Comparison of ENCODE assay signal across 11 cellular contexts in genomic region chr4:576991-577498, GRCh38. TPM values are rescaled to one million over a fixed set of nuclear protein-coding genes. Genes with fewer than 3 reads are reported as not detected.
DNase-seq lines count a peak whose midpoint lies in the region; ATAC-seq and TF ChIP-seq lines count a peak whose summit lies in the region.
"Had no signal": no experiment of that assay in that cellular context is flagged by ENCODE, and none has a peak within 500 bp of the region (broad histone marks: within the 10 kb centered on the region; RNA-seq: fewer than 3 reads in every experiment).

No MANE protein-coding gene starts in this region.

- peak overlapping the region; percentile 72 for H3K27ac ChIP-seq in cingulate gyrus (ENCODE audit: low read depth, low read length)
- no peak overlapping the region for H3K27ac ChIP-seq in neuronal stem cell (replicated peaks; ENCODE audit: low read length)
- H3K27ac ChIP-seq in ovary = no peak overlapping the region
- H3K27ac ChIP-seq: testis had no signal

- H2AFZ ChIP-seq in neuronal stem cell (ENCODE audit: low read length) = peak overlapping the region; percentile 93

- no peak overlapping the region for H3K4ac ChIP-seq in neuronal stem cell (ENCODE audit: low read length)

- POLR2A ChIA-PET in HEK293T (lab: Yijun Ruan, JAX) = interaction anchor here (0.6 to 3.2 kb wide), 6 partner anchors 10 to 104 kb away, joined by 3 to 11 read pairs (median 3); partner anchors contain the start of genes ATP5ME and MYL5

- TF ChIP-seq POLR2A in ovary (IDR thresholded peaks at IDR 0.05) = no peak

- peak overlapping the region; percentile 74 for H3K9ac ChIP-seq in neuronal stem cell (ENCODE audit: low read depth, low read length, poor library complexity)

- H3K4me1 ChIP-seq in neuronal stem cell (ENCODE audit: control insufficient read depth in 2 of 2, insufficient read depth in 1 of 2, low read depth in 1 of 2, low read length in 2 of 2) = peaks cover 12 to 13% of the 10 kb centered on the region in 2 donors
- peaks cover 1% of the 10 kb centered on the region for H3K4me1 ChIP-seq in ovary (ENCODE audit: insufficient read depth)
- H3K4me1 ChIP-seq: testis had no signal

- peak; percentile 38 for DNase-seq in NCI-H2171 treated with DMSO at 0.1 percent for 48 hours (lab: John Stamatoyannopoulos, UW)
- DNase-seq in NCI-H2171 (lab: John Stamatoyannopoulos, UW) = no peak
- DNase-seq in NCI-H146 (lab: John Stamatoyannopoulos, UW) = peak; percentile 34
- DNase-seq in neuronal stem cell (ENCODE audit: low spot score) = no peak
- no peak for DNase-seq in HEK293T (ENCODE audit: extremely low spot score)
- DNase-seq in ovary = no peak
- DNase-seq: ACHN, testis had no signal

- H3K4me2 ChIP-seq in neuronal stem cell (ENCODE audit: insufficient read depth, low read length, poor library complexity, severe bottlenecking) = peak overlapping the region; percentile 37

- no peak overlapping the region for H4K91ac ChIP-seq in neuronal stem cell (ENCODE audit: low read depth, low read length, poor library complexity)

- H3K79me1 ChIP-seq in neuronal stem cell (ENCODE audit: low read depth, low read length) = no peaks in the 10 kb centered on the region

- H2BK5ac ChIP-seq in neuronal stem cell (ENCODE audit: low read length) = no peak overlapping the region

- H3K27me3 ChIP-seq in neuronal stem cell (ENCODE audit: control insufficient read depth in 3 of 3, insufficient read depth in 3 of 3, low read depth in 1 of 3, low read length in 3 of 3) = peaks cover 41 to 77% (median 55%) of the 10 kb centered on the region in 3 experiments
- no peaks in the 10 kb centered on the region for H3K27me3 ChIP-seq in ovary
- H3K27me3 ChIP-seq: testis had no signal

- no peak for TF ChIP-seq CTCF in ovary (IDR thresholded peaks at IDR 0.05)

- intact Hi-C loops in ovary (cut with DNase I) = no loop called here

- no peak overlapping the region for H2AK5ac ChIP-seq in neuronal stem cell (ENCODE audit: low read depth, low read length)

- no peak for ATAC-seq in GM18873 (IDR thresholded peaks at IDR 0.05; ENCODE audit: low FRiP score, unreplicated experiment)

- no peak overlapping the region for H3K18ac ChIP-seq in neuronal stem cell (ENCODE audit: low read length)

- CTCF ChIA-PET in HEK293T (lab: Yijun Ruan, JAX) = no interaction called here

- H3K23ac ChIP-seq in neuronal stem cell (ENCODE audit: low read depth, low read length, poor library complexity) = no peak overlapping the region

- H3K36me3 ChIP-seq in neuronal stem cell (replicated peaks in 1 of 2; ENCODE audit: control insufficient read depth in 2 of 2, insufficient read depth in 2 of 2, low read length in 2 of 2) (no peaks in the 10 kb centered on the region), ovary (no peaks in the 10 kb centered on the region)

- peak overlapping the region; percentile 63 for H3K14ac ChIP-seq in neuronal stem cell (ENCODE audit: low read length)

- H3K4me3 ChIP-seq in neuronal stem cell (ENCODE audit: low read length in 2 of 2) = peak overlapping the region in 1 of 2 donors; percentile 53
- no peak overlapping the region for H3K4me3 ChIP-seq in ovary

- TF ChIP-seq EP300 in ovary (IDR thresholded peaks at IDR 0.05) = no peak

- no peak overlapping the region for H4K8ac ChIP-seq in neuronal stem cell (ENCODE audit: low read depth, low read length)

- H2BK12ac ChIP-seq in neuronal stem cell (ENCODE audit: low read length) = no peak overlapping the region

- H3K9me3 ChIP-seq in neuronal stem cell (replicated peaks in 1 of 2; ENCODE audit: control insufficient read depth in 2 of 2, insufficient read depth in 1 of 2, low read depth in 1 of 2, low read length in 2 of 2) (peaks cover 2 to 13% of the 10 kb centered on the region in 2 donors), ovary (peaks cover 0 to 2% of the 10 kb centered on the region in 2 donors)
- H3K9me3 ChIP-seq: testis had no signal

- H2BK120ac ChIP-seq in neuronal stem cell (ENCODE audit: low read depth, low read length) = no peak overlapping the region

- H2BK15ac ChIP-seq in neuronal stem cell (ENCODE audit: low read length) = no peak overlapping the region

- WGBS in neuronal stem cell (ENCODE audit: extremely low coverage in 2 of 2, insufficient read length in 2 of 2, insufficient replicate concordance in 1 of 2), 2 donors = no CpG with 5 or more reads among the region's 37 CpGs
- WGBS in ovary, 3 donors = 1% methylated on average over 35 to 37 of the region's 37 CpGs

TF ChIP-seq in HEK293T, 16 proteins besides CTCF, POLR2A, EP300 and RAD21:
- no peak for TF ChIP-seq ARNT (IDR thresholded peaks at IDR 0.05)
- no peak for TF ChIP-seq BHLHE40 (IDR thresholded peaks at IDR 0.05; ENCODE audit: borderline replicate concordance)
- no peak for TF ChIP-seq NFRKB (IDR thresholded peaks at IDR 0.05)
- TF ChIP-seq FOXM1 (IDR thresholded peaks at IDR 0.05; ENCODE audit: borderline replicate concordance) = no peak
- TF ChIP-seq TARDBP (IDR thresholded peaks at IDR 0.05) = no peak
- TF ChIP-seq ZNF384 (IDR thresholded peaks at IDR 0.05) = no peak
- no peak for TF ChIP-seq FOXA1 (IDR thresholded peaks at IDR 0.05)
- no peak for TF ChIP-seq L3MBTL2 (conservative IDR thresholded peaks at IDR 0.05)
- no peak for TF ChIP-seq SUZ12 (IDR thresholded peaks at IDR 0.05)
- no peak for TF ChIP-seq CTBP1 (IDR thresholded peaks at IDR 0.05; ENCODE audit: borderline replicate concordance)
- no peak for TF ChIP-seq ELF4 (IDR thresholded peaks at IDR 0.05)

RNA-seq across cellular contexts. Expression of gene TMEM271, which starts 0.9 kb away (rescaled TPM):
- polyA plus RNA-seq in neuronal stem cell (2013, experiment 1 of 2) = not detected
- not detected for polyA plus RNA-seq in neuronal stem cell (2013, experiment 2 of 2)
- not detected for total RNA-seq in ovary
- polyA plus RNA-seq in ovary = not detected
- total RNA-seq: glomerular endothelial cell had no signal

RNA-seq across cellular contexts. Expression of gene PDE6B, which starts 48.3 kb away (rescaled TPM):
- 9.5 TPM for polyA plus RNA-seq in neuronal stem cell (2013, experiment 1 of 2)
- 9.3 TPM for polyA plus RNA-seq in neuronal stem cell (2013, experiment 2 of 2)
- 1 to 10 TPM; 1.4 to 7.5 (median 5.3) TPM for total RNA-seq in ovary
- polyA plus RNA-seq in ovary = 1 to 10 TPM; 2.2 to 2.3 TPM

Comparison
In these comparisons a context has a peak if more than half of its experiments do, and no peak if none do; other contexts are left out.
1. DNase-seq: peak in NCI-H2171 treated with DMSO at 0.1 percent for 48 hours (single experiment) and NCI-H146 (single experiment); none in NCI-H2171 (single experiment), neuronal stem cell (single experiment), HEK293T (single experiment) and ovary (0 of 5).